Comparison of ENCODE assay signal across 16 cellular contexts in genomic region chr16:84791088-84791487, GRCh38. TPM values are rescaled to one million over a fixed set of nuclear protein-coding genes. Genes with fewer than 3 reads are reported as not detected.
DNase-seq lines count a peak whose midpoint lies in the region; ATAC-seq, FAIRE-seq and TF ChIP-seq lines count a peak whose summit lies in the region.
"Had no signal": no experiment of that assay in that cellular context is flagged by ENCODE, and none has a peak within 500 bp of the region (broad histone marks: within the 10 kb centered on the region; RNA-seq: fewer than 3 reads in every experiment).

No MANE protein-coding gene starts in this region.

- H3K27ac Mint-ChIP-seq in astrocyte (ENCODE audit: unreplicated experiment): no peak overlapping the region

- no peaks in the 10 kb centered on the region for H3K9me3 ChIP-seq in astrocyte (ENCODE audit: insufficient read depth, low read depth, low read length)
- H3K9me3 ChIP-seq in lower lobe of right lung: no peaks in the 10 kb centered on the region
- no peaks in the 10 kb centered on the region for H3K9me3 ChIP-seq in stomach
- no peaks in the 10 kb centered on the region for H3K9me3 ChIP-seq in right cardiac atrium (ENCODE audit: control insufficient read depth, low read length)

- H3K79me2 ChIP-seq in astrocyte (ENCODE audit: insufficient read depth, low read length): no peaks in the 10 kb centered on the region

- peak; percentile 25 to 52 for ATAC-seq in lower lobe of right lung
- ATAC-seq in right cardiac atrium: no peak

- TF ChIP-seq EP300 in stomach (IDR thresholded peaks at IDR 0.05): no peak

- intact Hi-C loops in lower lobe of right lung (cut with DNase I): no loop called here
- intact Hi-C loops in stomach (cut with DNase I; ENCODE audit: low total_unique reads): no loop called here
- intact Hi-C loops in right cardiac atrium (cut with DNase I): no loop called here

- peak; percentile 41 for DNase-seq in NCI-H2107 treated with DMSO at 0.1 percent for 48 hours (lab: John Stamatoyannopoulos, UW; ENCODE audit: unreplicated experiment)
- no peak for DNase-seq in NCI-H2107 (lab: John Stamatoyannopoulos, UW)
- peak; percentile 28 for DNase-seq in astrocyte (ENCODE audit: low read depth)
- no peak for DNase-seq in lower lobe of right lung
- DNase-seq in stomach: no peak
- DNase-seq in nucleus accumbens (lab: John Stamatoyannopoulos, UW): no peak
- DNase-seq in COR-L47 (lab: John Stamatoyannopoulos, UW): no peak
- no peak for DNase-seq in right cardiac atrium
- DNase-seq: C1 segment of cervical spinal cord, KG1, NCI-H1048, NCI-H1694, NCI-H2171, OCI-M1, RPMI8226 had no signal

- no peak overlapping the region for H3K4me3 ChIP-seq in astrocyte (ENCODE audit: insufficient read depth, low read depth, low read length)
- no peak overlapping the region for H3K4me3 ChIP-seq in lower lobe of right lung
- no peak overlapping the region for H3K4me3 ChIP-seq in stomach
- H3K4me3 ChIP-seq in right cardiac atrium (ENCODE audit: low read length): no peak overlapping the region

- no peak overlapping the region for H3K4me2 ChIP-seq in astrocyte (ENCODE audit: low read length)

- no peak overlapping the region for H2AFZ ChIP-seq in astrocyte (ENCODE audit: low read depth, low read length)

- H3K4me1 ChIP-seq in astrocyte (ENCODE audit: insufficient read depth, low read length) (peaks cover 14% of the 10 kb centered on the region), lower lobe of right lung (peaks cover 31% of the 10 kb centered on the region), stomach (peaks cover 11 to 31% (median 21%) of the 10 kb centered on the region in 4 donors), right cardiac atrium (ENCODE audit: control insufficient read depth, insufficient read depth, low read length) (no peaks in the 10 kb centered on the region)

- 55 to 82% (median 79%) methylated on average over 12 of the region's 12 CpGs for WGBS in stomach, 5 donors
- 91% methylated on average over 12 of the region's 12 CpGs for WGBS in right cardiac atrium

- peaks cover 5% of the 10 kb centered on the region for H3K36me3 Mint-ChIP-seq in astrocyte (ENCODE audit: low read depth, unreplicated experiment)

- no peak for FAIRE-seq in astrocyte (lab: Jason Lieb, UNC)

- H3K27me3 ChIP-seq in astrocyte (ENCODE audit: insufficient read depth, low read length) (no peaks in the 10 kb centered on the region), lower lobe of right lung (ENCODE audit: low read depth) (no peaks in the 10 kb centered on the region), stomach (no peaks in the 10 kb centered on the region), right cardiac atrium (ENCODE audit: control insufficient read depth, insufficient read depth) (no peaks in the 10 kb centered on the region)

- peaks cover 2% of the 10 kb centered on the region for H3K9me3 Mint-ChIP-seq in astrocyte (ENCODE audit: unreplicated experiment)

- no peaks in the 10 kb centered on the region for H3K36me3 ChIP-seq in astrocyte (ENCODE audit: insufficient read depth, low read length)
- H3K36me3 ChIP-seq in lower lobe of right lung: no peaks in the 10 kb centered on the region
- H3K36me3 ChIP-seq in stomach: no peaks in the 10 kb centered on the region

- no peak for TF ChIP-seq CTCF in astrocyte (IDR thresholded peaks at IDR 0.05; ENCODE audit: insufficient read depth, low read depth, low read length)
- no peak for TF ChIP-seq CTCF in lower lobe of right lung (IDR thresholded peaks at IDR 0.05)
- TF ChIP-seq CTCF in stomach (IDR thresholded peaks at IDR 0.05): no peak

- peaks cover under 1% of the 10 kb centered on the region for H3K4me1 Mint-ChIP-seq in astrocyte (ENCODE audit: low read depth, unreplicated experiment)

- no peaks in the 10 kb centered on the region for H4K20me1 ChIP-seq in astrocyte (ENCODE audit: insufficient read depth, low read length)

- TF ChIP-seq POLR2A in stomach (IDR thresholded peaks at IDR 0.05): no peak

- no peak overlapping the region for H3K4me3 Mint-ChIP-seq in astrocyte (ENCODE audit: unreplicated experiment)

- H3K27ac ChIP-seq in astrocyte (ENCODE audit: low read depth, low read length) (no peak overlapping the region), lower lobe of right lung (no peak overlapping the region), stomach (peak overlapping the region in 3 of 5 donors; percentile 12 to 67 (median 47)), right cardiac atrium (ENCODE audit: low read length) (no peak overlapping the region)
- H3K27ac ChIP-seq: 22Rv1 had no signal

- H3K9ac ChIP-seq in astrocyte (ENCODE audit: low read length): no peak overlapping the region

- peaks cover 2% of the 10 kb centered on the region for H3K27me3 Mint-ChIP-seq in astrocyte (ENCODE audit: low read depth, unreplicated experiment)

RNA-seq across cellular contexts. Expression of gene CRISPLD2, which starts 28.7 kb away (rescaled TPM):
- 1.8 and 2.4 TPM in 2 replicates for total RNA-seq in astrocyte
- total RNA-seq in lower lobe of right lung: 34.9 TPM
- total RNA-seq in stomach: 100 to 1,000 TPM in 3 of 5 donors, 10 to 100 TPM in 2; 92.0 to 242 (median 102) TPM
- polyA plus RNA-seq in stomach: 10 to 100 TPM; 18.3 to 46.0 (median 20.2) TPM
- total RNA-seq in right cardiac atrium: 10 to 100 TPM; 13.1 to 69.5 (median 29.2) TPM
- 12.7 TPM for polyA plus RNA-seq in right cardiac atrium

Comparison
In these comparisons a context has a peak if more than half of its experiments do, and no peak if none do; other contexts are left out.
1. DNase-seq: peak in NCI-H2107 treated with DMSO at 0.1 percent for 48 hours (single experiment) and astrocyte (single experiment); none in NCI-H2107 (single experiment), lower lobe of right lung (single experiment), stomach (single experiment), nucleus accumbens (0 of 56), COR-L47 (single experiment) and right cardiac atrium (0 of 3).
2. H3K27ac ChIP-seq: peak in stomach (3 of 5); none in astrocyte (single experiment), lower lobe of right lung (single experiment) and right cardiac atrium (single experiment).
3. ATAC-seq: peak in lower lobe of right lung (2 of 2); none in right cardiac atrium (0 of 2).